Comparison of ENCODE assay signal across 1 cellular context in the genomic region with DNA sequence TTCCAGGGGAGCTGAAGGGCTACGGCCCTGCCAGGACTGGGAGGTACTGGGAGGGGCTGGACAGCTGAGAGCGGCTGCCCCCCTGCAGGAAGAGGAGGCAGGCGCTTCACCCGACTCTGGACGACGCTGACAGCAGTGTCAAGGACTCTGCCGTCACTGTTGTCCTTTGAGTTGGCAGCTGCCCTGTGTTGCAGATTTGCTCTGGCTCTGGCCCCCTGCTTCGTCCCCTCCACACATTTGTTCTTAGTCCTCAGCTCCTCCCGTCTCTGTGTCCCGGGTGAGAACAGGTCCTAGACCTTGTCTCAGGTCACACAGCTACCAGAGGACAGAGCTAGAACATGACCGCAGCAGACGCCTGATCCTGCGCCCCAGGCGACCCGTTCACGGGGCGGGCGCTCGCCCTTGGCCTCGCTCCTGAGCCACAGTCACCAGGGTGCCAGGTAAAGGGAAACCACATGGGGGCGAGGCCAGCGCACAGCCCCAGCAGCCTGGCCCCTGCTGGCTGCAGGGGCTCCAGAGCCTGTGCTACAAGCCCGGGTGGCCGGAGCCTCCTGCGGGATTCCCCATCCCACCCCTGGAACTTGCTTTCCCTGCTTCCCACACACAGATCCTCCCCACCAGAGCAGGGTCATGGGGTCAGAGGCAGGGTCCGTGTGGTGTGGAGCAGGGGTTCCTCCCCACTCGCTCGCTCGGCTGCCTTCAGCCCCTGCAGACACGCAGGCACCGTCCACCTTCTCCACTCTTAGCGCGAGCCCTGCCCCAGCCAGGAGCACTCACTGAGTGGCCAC.
A peak's percentile ranks its signal among the peaks of the same experiment; 100 is the strongest.
TF ChIP-seq lines count a peak whose summit lies in the region.

No MANE protein-coding gene starts in this region.

TF ChIP-seq in HepG2, 621 proteins besides CTCF, POLR2A, EP300 and RAD21 (continued from another document and continues in another):
- TF ChIP-seq, protein P1, sequence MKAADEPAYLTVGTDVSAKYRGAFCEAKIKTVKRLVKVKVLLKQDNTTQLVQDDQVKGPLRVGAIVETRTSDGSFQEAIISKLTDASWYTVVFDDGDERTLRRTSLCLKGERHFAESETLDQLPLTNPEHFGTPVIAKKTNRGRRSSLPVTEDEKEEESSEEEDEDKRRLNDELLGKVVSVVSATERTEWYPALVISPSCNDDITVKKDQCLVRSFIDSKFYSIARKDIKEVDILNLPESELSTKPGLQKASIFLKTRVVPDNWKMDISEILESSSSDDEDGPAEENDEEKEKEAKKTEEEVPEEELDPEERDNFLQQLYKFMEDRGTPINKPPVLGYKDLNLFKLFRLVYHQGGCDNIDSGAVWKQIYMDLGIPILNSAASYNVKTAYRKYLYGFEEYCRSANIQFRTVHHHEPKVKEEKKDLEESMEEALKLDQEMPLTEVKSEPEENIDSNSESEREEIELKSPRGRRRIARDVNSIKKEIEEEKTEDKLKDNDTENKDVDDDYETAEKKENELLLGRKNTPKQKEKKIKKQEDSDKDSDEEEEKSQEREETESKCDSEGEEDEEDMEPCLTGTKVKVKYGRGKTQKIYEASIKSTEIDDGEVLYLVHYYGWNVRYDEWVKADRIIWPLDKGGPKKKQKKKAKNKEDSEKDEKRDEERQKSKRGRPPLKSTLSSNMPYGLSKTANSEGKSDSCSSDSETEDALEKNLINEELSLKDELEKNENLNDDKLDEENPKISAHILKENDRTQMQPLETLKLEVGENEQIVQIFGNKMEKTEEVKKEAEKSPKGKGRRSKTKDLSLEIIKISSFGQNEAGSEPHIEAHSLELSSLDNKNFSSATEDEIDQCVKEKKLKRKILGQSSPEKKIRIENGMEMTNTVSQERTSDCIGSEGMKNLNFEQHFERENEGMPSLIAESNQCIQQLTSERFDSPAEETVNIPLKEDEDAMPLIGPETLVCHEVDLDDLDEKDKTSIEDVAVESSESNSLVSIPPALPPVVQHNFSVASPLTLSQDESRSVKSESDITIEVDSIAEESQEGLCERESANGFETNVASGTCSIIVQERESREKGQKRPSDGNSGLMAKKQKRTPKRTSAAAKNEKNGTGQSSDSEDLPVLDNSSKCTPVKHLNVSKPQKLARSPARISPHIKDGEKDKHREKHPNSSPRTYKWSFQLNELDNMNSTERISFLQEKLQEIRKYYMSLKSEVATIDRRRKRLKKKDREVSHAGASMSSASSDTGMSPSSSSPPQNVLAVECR (CRISPR knock-in tag; IDR thresholded peaks at IDR 0.05; ENCODE audit: borderline replicate concordance): peak; percentile 37; the same call in 1 of the 2 replicates
- TF ChIP-seq TBL1XR1 (IDR thresholded peaks at IDR 0.05; ENCODE audit: borderline replicate concordance, low read length, partially characterized antibody) (no peak), ZNF839 (CRISPR knock-in tag; IDR thresholded peaks at IDR 0.05; ENCODE audit: borderline replicate concordance) (no peak), RFXAP (CRISPR knock-in tag; IDR thresholded peaks at IDR 0.05; ENCODE audit: borderline replicate concordance) (0 out of 2 replicates have a peak, but pooled peaks have one; percentile 59), ZNF468 (CRISPR knock-in tag; IDR thresholded peaks at IDR 0.05) (0 out of 2 replicates have a peak, but pooled peaks have one; percentile 58), ETV5 (CRISPR knock-in tag; IDR thresholded peaks at IDR 0.05; ENCODE audit: borderline replicate concordance) (no peak), TP53 (CRISPR knock-in tag; conservative IDR thresholded peaks at IDR 0.05) (no peak), ARNT2 (CRISPR knock-in tag; IDR thresholded peaks at IDR 0.05; ENCODE audit: low read depth) (no peak), ZNF124 (CRISPR knock-in tag; IDR thresholded peaks at IDR 0.05) (no peak), ZBTB42 (CRISPR knock-in tag; IDR thresholded peaks at IDR 0.05) (0 out of 2 replicates have a peak, but pooled peaks have one; percentile 41), HNRNPK (IDR thresholded peaks at IDR 0.05; ENCODE audit: low read depth, low read length, poor library complexity, severe bottlenecking) (no peak), ZNF24 (IDR thresholded peaks at IDR 0.05) (no peak), HDAC2 (CRISPR knock-in tag; IDR thresholded peaks at IDR 0.05) (0 out of 2 replicates have a peak, but pooled peaks have one; percentile 5), SPEN (CRISPR knock-in tag; IDR thresholded peaks at IDR 0.05; ENCODE audit: low read depth) (no peak), YEATS4 (CRISPR knock-in tag; IDR thresholded peaks at IDR 0.05; ENCODE audit: borderline replicate concordance) (no peak; the same call in 1 of the 2 replicates), ZFP62 (CRISPR knock-in tag; IDR thresholded peaks at IDR 0.05) (no peak), RXRA (CRISPR knock-in tag; IDR thresholded peaks at IDR 0.05) (no peak), TCF7L2 (IDR thresholded peaks at IDR 0.05; ENCODE audit: low read depth, low read length) (no peak), ZIK1 (CRISPR knock-in tag; IDR thresholded peaks at IDR 0.05; ENCODE audit: borderline replicate concordance, low read depth) (no peak), SMYD3 (CRISPR knock-in tag; IDR thresholded peaks at IDR 0.05) (no peak), PHB2 (IDR thresholded peaks at IDR 0.05; ENCODE audit: partially characterized antibody) (no peak), TSC22D2 (CRISPR knock-in tag; IDR thresholded peaks at IDR 0.05; ENCODE audit: borderline replicate concordance) (no peak), BRCA1 (CRISPR knock-in tag; IDR thresholded peaks at IDR 0.05) (no peak), YEATS2 (CRISPR knock-in tag; IDR thresholded peaks at IDR 0.05; ENCODE audit: borderline replicate concordance) (no peak), ZNF768 (CRISPR knock-in tag; IDR thresholded peaks at IDR 0.05) (peak; percentile 43; the same call in 1 of the 2 replicates), ZNF644 (CRISPR knock-in tag; IDR thresholded peaks at IDR 0.05; ENCODE audit: low read depth) (no peak), ZNF776 (CRISPR knock-in tag; IDR thresholded peaks at IDR 0.05) (no peak), DPF2 (CRISPR knock-in tag; IDR thresholded peaks at IDR 0.05; ENCODE audit: borderline replicate concordance, low read depth) (no peak), HNRNPL (IDR thresholded peaks at IDR 0.05; ENCODE audit: low read depth, low read length) (peak; percentile 68; the same call in 1 of the 2 replicates), ZNF747 (CRISPR knock-in tag; IDR thresholded peaks at IDR 0.05; ENCODE audit: borderline replicate concordance) (no peak), ZSCAN31 (CRISPR knock-in tag; IDR thresholded peaks at IDR 0.05; ENCODE audit: low read depth) (no peak), GPN1 (CRISPR knock-in tag; IDR thresholded peaks at IDR 0.05; ENCODE audit: borderline replicate concordance) (no peak), HNRNPLL (IDR thresholded peaks at IDR 0.05; ENCODE audit: low read depth, low read length, poor library complexity, severe bottlenecking) (peak; percentile 47), RXRB (CRISPR knock-in tag; IDR thresholded peaks at IDR 0.05; ENCODE audit: borderline replicate concordance) (peak; percentile 27; the same call in 1 of the 2 replicates), WIZ (CRISPR knock-in tag; IDR thresholded peaks at IDR 0.05) (no peak), TOPORS (CRISPR knock-in tag; IDR thresholded peaks at IDR 0.05) (no peak), MED13 (CRISPR knock-in tag; IDR thresholded peaks at IDR 0.05) (no peak), ZNF350 (CRISPR knock-in tag; IDR thresholded peaks at IDR 0.05; ENCODE audit: borderline replicate concordance, low read depth) (0 out of 2 replicates have a peak, but pooled peaks have one; percentile 26), ZFY (CRISPR knock-in tag; IDR thresholded peaks at IDR 0.05) (peak; percentile 27; the same call in 1 of the 2 replicates), ZMYM4 (CRISPR knock-in tag; IDR thresholded peaks at IDR 0.05) (no peak), ZNF160 (CRISPR knock-in tag; IDR thresholded peaks at IDR 0.05) (no peak), ZFP37 (CRISPR knock-in tag; IDR thresholded peaks at IDR 0.05; ENCODE audit: borderline replicate concordance) (no peak), ARID2 (CRISPR knock-in tag; IDR thresholded peaks at IDR 0.05; ENCODE audit: borderline replicate concordance) (no peak), U2AF1 (optimal IDR thresholded peaks at IDR 0.05; ENCODE audit: low read depth, low read length) (no peak), ZNF136 (CRISPR knock-in tag; IDR thresholded peaks at IDR 0.05; ENCODE audit: low read depth) (no peak), XBP1 (CRISPR knock-in tag; IDR thresholded peaks at IDR 0.05) (no peak)
- TF ChIP-seq, protein P2, sequence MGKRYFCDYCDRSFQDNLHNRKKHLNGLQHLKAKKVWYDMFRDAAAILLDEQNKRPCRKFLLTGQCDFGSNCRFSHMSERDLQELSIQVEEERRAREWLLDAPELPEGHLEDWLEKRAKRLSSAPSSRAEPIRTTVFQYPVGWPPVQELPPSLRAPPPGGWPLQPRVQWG (CRISPR knock-in tag; IDR thresholded peaks at IDR 0.05; ENCODE audit: borderline replicate concordance, low read depth): no peak
- TF ChIP-seq, protein P3, sequence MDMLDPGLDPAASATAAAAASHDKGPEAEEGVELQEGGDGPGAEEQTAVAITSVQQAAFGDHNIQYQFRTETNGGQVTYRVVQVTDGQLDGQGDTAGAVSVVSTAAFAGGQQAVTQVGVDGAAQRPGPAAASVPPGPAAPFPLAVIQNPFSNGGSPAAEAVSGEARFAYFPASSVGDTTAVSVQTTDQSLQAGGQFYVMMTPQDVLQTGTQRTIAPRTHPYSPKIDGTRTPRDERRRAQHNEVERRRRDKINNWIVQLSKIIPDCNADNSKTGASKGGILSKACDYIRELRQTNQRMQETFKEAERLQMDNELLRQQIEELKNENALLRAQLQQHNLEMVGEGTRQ (IDR thresholded peaks at IDR 0.05; ENCODE audit: low read depth, low read length): no peak
- TF ChIP-seq, protein P3 (CRISPR knock-in tag; IDR thresholded peaks at IDR 0.05; ENCODE audit: borderline replicate concordance): no peak
- TF ChIP-seq, protein P4, sequence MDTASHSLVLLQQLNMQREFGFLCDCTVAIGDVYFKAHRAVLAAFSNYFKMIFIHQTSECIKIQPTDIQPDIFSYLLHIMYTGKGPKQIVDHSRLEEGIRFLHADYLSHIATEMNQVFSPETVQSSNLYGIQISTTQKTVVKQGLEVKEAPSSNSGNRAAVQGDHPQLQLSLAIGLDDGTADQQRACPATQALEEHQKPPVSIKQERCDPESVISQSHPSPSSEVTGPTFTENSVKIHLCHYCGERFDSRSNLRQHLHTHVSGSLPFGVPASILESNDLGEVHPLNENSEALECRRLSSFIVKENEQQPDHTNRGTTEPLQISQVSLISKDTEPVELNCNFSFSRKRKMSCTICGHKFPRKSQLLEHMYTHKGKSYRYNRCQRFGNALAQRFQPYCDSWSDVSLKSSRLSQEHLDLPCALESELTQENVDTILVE (CRISPR knock-in tag; IDR thresholded peaks at IDR 0.05): no peak
- TF ChIP-seq, protein P5, sequence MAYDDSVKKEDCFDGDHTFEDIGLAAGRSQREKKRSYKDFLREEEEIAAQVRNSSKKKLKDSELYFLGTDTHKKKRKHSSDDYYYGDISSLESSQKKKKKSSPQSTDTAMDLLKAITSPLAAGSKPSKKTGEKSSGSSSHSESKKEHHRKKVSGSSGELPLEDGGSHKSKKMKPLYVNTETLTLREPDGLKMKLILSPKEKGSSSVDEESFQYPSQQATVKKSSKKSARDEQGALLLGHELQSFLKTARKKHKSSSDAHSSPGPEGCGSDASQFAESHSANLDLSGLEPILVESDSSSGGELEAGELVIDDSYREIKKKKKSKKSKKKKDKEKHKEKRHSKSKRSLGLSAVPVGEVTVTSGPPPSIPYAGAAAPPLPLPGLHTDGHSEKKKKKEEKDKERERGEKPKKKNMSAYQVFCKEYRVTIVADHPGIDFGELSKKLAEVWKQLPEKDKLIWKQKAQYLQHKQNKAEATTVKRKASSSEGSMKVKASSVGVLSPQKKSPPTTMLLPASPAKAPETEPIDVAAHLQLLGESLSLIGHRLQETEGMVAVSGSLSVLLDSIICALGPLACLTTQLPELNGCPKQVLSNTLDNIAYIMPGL (CRISPR knock-in tag; IDR thresholded peaks at IDR 0.05; ENCODE audit: borderline replicate concordance in 1 of 2, low read depth in 1 of 2): peak in 1 of 2 experiments; percentile 57; a peak in 1 of 4 replicates
- TF ChIP-seq, protein P6, sequence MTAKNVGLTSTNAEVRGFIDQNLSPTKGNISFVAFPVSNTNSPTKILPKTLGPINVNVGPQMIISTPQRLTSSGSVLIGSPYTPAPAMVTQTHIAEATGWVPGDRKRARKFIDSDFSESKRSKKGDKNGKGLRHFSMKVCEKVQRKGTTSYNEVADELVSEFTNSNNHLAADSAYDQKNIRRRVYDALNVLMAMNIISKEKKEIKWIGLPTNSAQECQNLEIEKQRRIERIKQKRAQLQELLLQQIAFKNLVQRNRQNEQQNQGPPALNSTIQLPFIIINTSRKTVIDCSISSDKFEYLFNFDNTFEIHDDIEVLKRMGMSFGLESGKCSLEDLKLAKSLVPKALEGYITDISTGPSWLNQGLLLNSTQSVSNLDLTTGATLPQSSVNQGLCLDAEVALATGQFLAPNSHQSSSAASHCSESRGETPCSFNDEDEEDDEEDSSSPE (CRISPR knock-in tag; IDR thresholded peaks at IDR 0.05): no peak
- TF ChIP-seq, protein P7, sequence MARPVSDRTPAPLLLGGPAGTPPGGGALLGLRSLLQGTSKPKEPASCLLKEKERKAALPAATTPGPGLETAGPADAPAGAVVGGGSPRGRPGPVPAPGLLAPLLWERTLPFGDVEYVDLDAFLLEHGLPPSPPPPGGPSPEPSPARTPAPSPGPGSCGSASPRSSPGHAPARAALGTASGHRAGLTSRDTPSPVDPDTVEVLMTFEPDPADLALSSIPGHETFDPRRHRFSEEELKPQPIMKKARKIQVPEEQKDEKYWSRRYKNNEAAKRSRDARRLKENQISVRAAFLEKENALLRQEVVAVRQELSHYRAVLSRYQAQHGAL (CRISPR knock-in tag; IDR thresholded peaks at IDR 0.05; ENCODE audit: not compliant biosample characterization): no peak
- TF ChIP-seq, protein P8, sequence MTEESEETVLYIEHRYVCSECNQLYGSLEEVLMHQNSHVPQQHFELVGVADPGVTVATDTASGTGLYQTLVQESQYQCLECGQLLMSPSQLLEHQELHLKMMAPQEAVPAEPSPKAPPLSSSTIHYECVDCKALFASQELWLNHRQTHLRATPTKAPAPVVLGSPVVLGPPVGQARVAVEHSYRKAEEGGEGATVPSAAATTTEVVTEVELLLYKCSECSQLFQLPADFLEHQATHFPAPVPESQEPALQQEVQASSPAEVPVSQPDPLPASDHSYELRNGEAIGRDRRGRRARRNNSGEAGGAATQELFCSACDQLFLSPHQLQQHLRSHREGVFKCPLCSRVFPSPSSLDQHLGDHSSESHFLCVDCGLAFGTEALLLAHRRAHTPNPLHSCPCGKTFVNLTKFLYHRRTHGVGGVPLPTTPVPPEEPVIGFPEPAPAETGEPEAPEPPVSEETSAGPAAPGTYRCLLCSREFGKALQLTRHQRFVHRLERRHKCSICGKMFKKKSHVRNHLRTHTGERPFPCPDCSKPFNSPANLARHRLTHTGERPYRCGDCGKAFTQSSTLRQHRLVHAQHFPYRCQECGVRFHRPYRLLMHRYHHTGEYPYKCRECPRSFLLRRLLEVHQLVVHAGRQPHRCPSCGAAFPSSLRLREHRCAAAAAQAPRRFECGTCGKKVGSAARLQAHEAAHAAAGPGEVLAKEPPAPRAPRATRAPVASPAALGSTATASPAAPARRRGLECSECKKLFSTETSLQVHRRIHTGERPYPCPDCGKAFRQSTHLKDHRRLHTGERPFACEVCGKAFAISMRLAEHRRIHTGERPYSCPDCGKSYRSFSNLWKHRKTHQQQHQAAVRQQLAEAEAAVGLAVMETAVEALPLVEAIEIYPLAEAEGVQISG (CRISPR knock-in tag; IDR thresholded peaks at IDR 0.05): 0 out of 2 replicates have a peak, but pooled peaks have one; percentile 6
